In genomic region chr2:15177103-15177502, GRCh38 we compare ENCODE assay signal across 9 cellular contexts.
DNase-seq lines count a peak whose midpoint lies in the region; ATAC-seq lines count a peak whose summit lies in the region.
"Had no signal": no experiment of that assay in that cellular context is flagged by ENCODE, and none has a peak within 500 bp of the region (broad histone marks: within the 10 kb centered on the region; RNA-seq: fewer than 3 reads in every experiment).

No MANE protein-coding gene starts in this region.

- H3K9me3 ChIP-seq in CD4-positive, CD25-positive, alpha-beta regulatory T cell (ENCODE audit: control insufficient read depth in 2 of 2, low read length in 2 of 2), result no peaks in the 10 kb centered on the region
- H3K9me3 ChIP-seq: BLaER1 had no signal

- peaks cover 26 to 47% (median 34%) of the 10 kb centered on the region in 4 donors for H3K4me1 Mint-ChIP-seq in CD4-positive, CD25-positive, alpha-beta regulatory T cell

- H3K27ac ChIP-seq in CD4-positive, CD25-positive, alpha-beta regulatory T cell (ENCODE audit: insufficient read depth, low read length, poor library complexity, severe bottlenecking), result peak overlapping the region; percentile 37
- H3K27ac ChIP-seq: BLaER1 had no signal

- peaks cover 28% of the 10 kb centered on the region for H3K4me1 ChIP-seq in CD4-positive, CD25-positive, alpha-beta regulatory T cell (ENCODE audit: control insufficient read depth, insufficient read depth, low read length, poor library complexity, severe bottlenecking)
- H3K4me1 ChIP-seq: BLaER1 had no signal

- DNase-seq in CD4-positive, CD25-positive, alpha-beta regulatory T cell, result peak; percentile 32 to 93 (median 75)
- DNase-seq in HT1080 (ENCODE audit: low read depth) (peak; percentile 94), non-pigmented ciliary epithelial cell (ENCODE audit: low read depth) (peak; percentile 47), Kasumi-1 (lab: John Stamatoyannopoulos, UW) (no peak), NCI-H774 (lab: John Stamatoyannopoulos, UW) (no peak), AG08396 (ENCODE audit: low spot score) (no peak)
- DNase-seq in activated T-helper 1 cell treated with anti-CD3 and anti-CD28 coated beads, Interleukin-2, amount 50 U/mL, for 16 hours (ENCODE audit: low read depth in 1 of 2, low spot score in 1 of 2), result peak; percentile 17 to 51

- peaks cover 11% of the 10 kb centered on the region for H3K36me3 Mint-ChIP-seq in CD4-positive, CD25-positive, alpha-beta regulatory T cell

- H3K4me3 Mint-ChIP-seq in CD4-positive, CD25-positive, alpha-beta regulatory T cell, result peak overlapping the region; percentile 9 to 72 (median 50)

- H3K9me3 Mint-ChIP-seq in CD4-positive, CD25-positive, alpha-beta regulatory T cell, result no peaks in the 10 kb centered on the region

- H3K36me3 ChIP-seq in CD4-positive, CD25-positive, alpha-beta regulatory T cell (ENCODE audit: control insufficient read depth, insufficient read depth, low read length), result peaks cover 12% of the 10 kb centered on the region

- H3K4me3 ChIP-seq in CD4-positive, CD25-positive, alpha-beta regulatory T cell (ENCODE audit: low read depth, low read length), result peak overlapping the region; percentile 49
- H3K4me3 ChIP-seq: BLaER1 had no signal

- ATAC-seq in CD4-positive, CD25-positive, alpha-beta regulatory T cell (ENCODE audit: low read depth in 2 of 2), result peak; percentile 96 to 97
- ATAC-seq in GM21515 (IDR thresholded peaks at IDR 0.05; ENCODE audit: unreplicated experiment), result peak; percentile 91

- H3K27me3 ChIP-seq in CD4-positive, CD25-positive, alpha-beta regulatory T cell (ENCODE audit: control insufficient read depth, insufficient read depth, low read length), result no peaks in the 10 kb centered on the region
- H3K27me3 ChIP-seq: BLaER1 had no signal

- peak overlapping the region in 2 of 3 donors; percentile 58 to 69 for H3K27ac Mint-ChIP-seq in CD4-positive, CD25-positive, alpha-beta regulatory T cell

- no peaks in the 10 kb centered on the region for H3K27me3 Mint-ChIP-seq in CD4-positive, CD25-positive, alpha-beta regulatory T cell

Comparison
In these comparisons a context has a peak if more than half of its experiments do, and no peak if none do; other contexts are left out.
1. DNase-seq: peak in CD4-positive, CD25-positive, alpha-beta regulatory T cell (3 of 3), HT1080 (single experiment), activated T-helper 1 cell treated with anti-CD3 and anti-CD28 coated beads, Interleukin-2, amount 50 U/mL, for 16 hours (2 of 2) and non-pigmented ciliary epithelial cell (single experiment); none in Kasumi-1 (0 of 2), NCI-H774 (single experiment) and AG08396 (single experiment).